27 cellular contexts compared by ENCODE assay signal in genomic region chr13:44748439-44748838, GRCh38.
"Had no signal": no experiment of that assay in that cellular context is flagged by ENCODE, and none has a peak within 500 bp of the region (broad histone marks: within the 10 kb centered on the region; RNA-seq: fewer than 3 reads in every experiment).

No MANE protein-coding gene starts in this region.

- ATAC-seq: foreskin keratinocyte; left lobe of liver; naive thymus-derived CD4-positive, alpha-beta T cell; right lobe of liver; stimulated activated naive CD8-positive, alpha-beta T cell treated with anti-CD3 and anti-CD28 coated beads, Interleukin-15, amount 100 ng/mL, for 72 hours had no signal

- H3K4me1 ChIP-seq: neural progenitor cell, parathyroid adenoma, right lobe of liver, thyroid gland, upper lobe of left lung had no signal

- H3K36me3 ChIP-seq: esophagus muscularis mucosa, neural progenitor cell, right lobe of liver, thyroid gland, upper lobe of left lung had no signal

- H3K9me3 ChIP-seq: right lobe of liver, thyroid gland, upper lobe of left lung had no signal

- FAIRE-seq: keratinocyte, urothelium cell line had no signal

- H3K27ac ChIP-seq: dorsolateral prefrontal cortex, epithelial cell of prostate, esophagus muscularis mucosa, neural progenitor cell, parathyroid adenoma, right lobe of liver, thyroid gland, upper lobe of left lung had no signal

- H3K27me3 ChIP-seq: esophagus muscularis mucosa, foreskin keratinocyte, neural progenitor cell, right lobe of liver, thyroid gland, upper lobe of left lung had no signal

- H3K4me3 ChIP-seq: dorsolateral prefrontal cortex, esophagus muscularis mucosa, lung, neural progenitor cell, right lobe of liver, smooth muscle cell, thyroid gland, upper lobe of left lung had no signal

- DNase-seq: cerebellar nuclear complex; dorsolateral prefrontal cortex; effector CD4-positive, alpha-beta T cell; endodermal cell; foreskin keratinocyte; glutamatergic neuron; hypothalamus; immature natural killer cell; naive thymus-derived CD4-positive, alpha-beta T cell; right lobe of liver; stimulated activated CD4-positive, alpha-beta T cell treated with anti-CD3 and anti-CD28 coated beads, Interleukin-12 subunit alpha, Interleukin-12 subunit beta, amount 100 ng/mL, for 4 hours; stimulated activated CD4-positive, alpha-beta T cell treated with anti-CD3 and anti-CD28 coated beads, Interleukin-1b, Interleukin-23, amount 100 ng/mL, for 48 hours; stimulated activated CD4-positive, alpha-beta T cell treated with anti-CD3 and anti-CD28 coated beads, Interleukin-4, amount 100 ng/mL, for 1 hour; stimulated activated CD8-positive, alpha-beta memory T cell treated with anti-CD3 and anti-CD28 coated beads, Interleukin-4, amount 100 ng/mL, for 48 hours; stimulated activated naive CD4-positive, alpha-beta T cell; stimulated activated naive CD8-positive, alpha-beta T cell treated with anti-CD3 and anti-CD28 coated beads, Interleukin-15, amount 100 ng/mL, for 72 hours; thyroid gland; upper lobe of left lung had no signal
